ENCODE assay signal across 25 cellular contexts in genomic region chr11:64714664-64715063, GRCh38. TPM values are rescaled to one million over a fixed set of nuclear protein-coding genes. Genes with fewer than 3 reads are reported as not detected.
A peak's percentile ranks its signal among the peaks of the same experiment; 100 is the strongest.
DNase-seq lines count a peak whose midpoint lies in the region; ATAC-seq and TF ChIP-seq lines count a peak whose summit lies in the region.
"Had no signal": no experiment of that assay in that cellular context is flagged by ENCODE, and none has a peak within 500 bp of the region (broad histone marks: within the 10 kb centered on the region; RNA-seq: fewer than 3 reads in every experiment).

No MANE protein-coding gene starts in this region.

- peaks cover 0 to 25% (median 8%) of the 10 kb centered on the region in 4 donors for H3K4me1 Mint-ChIP-seq in CD4-positive, CD25-positive, alpha-beta regulatory T cell
- H3K4me1 Mint-ChIP-seq in chondrocyte (ENCODE audit: low read depth) (peaks cover 11% of the 10 kb centered on the region), neural crest cell (peaks cover 12% of the 10 kb centered on the region)

- H3K9me3 ChIP-seq in CD4-positive, CD25-positive, alpha-beta regulatory T cell (ENCODE audit: control insufficient read depth in 2 of 2, low read length in 2 of 2): no peaks in the 10 kb centered on the region
- H3K9me3 ChIP-seq: left lung, pancreas, Peyer's patch, testis had no signal

- no peak for DNase-seq in CD4-positive, CD25-positive, alpha-beta regulatory T cell
- peak; percentile 35 to 62 for DNase-seq in NCI-H526 (lab: John Stamatoyannopoulos, UW)
- peak; percentile 43 for DNase-seq in chondrocyte (ENCODE audit: low spot score)
- no peak for DNase-seq in neural crest cell (ENCODE audit: low read depth, low spot score)
- no peak for DNase-seq in DMS114 treated with DMSO at 0.1 percent for 48 hours (lab: John Stamatoyannopoulos, UW; ENCODE audit: unreplicated experiment)
- DNase-seq in activated naive CD4-positive, alpha-beta T cell treated with anti-CD3 and anti-CD28 coated beads, Interleukin-2, amount 50 U/mL, for 16 hours: no peak
- DNase-seq: activated CD4-positive, alpha-beta T cell treated with anti-CD3 and anti-CD28 coated beads for 4 hours; activated CD8-positive, alpha-beta T cell treated with anti-CD3 and anti-CD28 coated beads, Interleukin-2, amount 10 ng/mL, durations not matched to agents 7 days and 5 days; activated gamma-delta T cell; AML-193; HCEC 1CT; left lung; MV-4-11; NCI-H1436 treated with DMSO at 0.1 percent for 48 hours; NCI-H345; NCI-H748 treated with DMSO at 0.1 percent for 48 hours; pancreas; Peyer's patch; SHP77; stimulated activated naive CD4-positive, alpha-beta T cell treated with Interleukin-2 at 50 U/mL for 16 hours; testis had no signal

- no peak for ATAC-seq in CD4-positive, CD25-positive, alpha-beta regulatory T cell (ENCODE audit: low read depth in 2 of 2)
- no peak for ATAC-seq in GM21381 (IDR thresholded peaks at IDR 0.05; ENCODE audit: unreplicated experiment)
- ATAC-seq: activated CD8-positive, alpha-beta T cell treated with anti-CD3 and anti-CD28 coated beads, Interleukin-2, amount 10 ng/mL, durations not matched to agents 7 days and 5 days; esophagus mucosa; left lung; pancreas had no signal

- no peak overlapping the region for H3K27ac Mint-ChIP-seq in CD4-positive, CD25-positive, alpha-beta regulatory T cell
- H3K27ac Mint-ChIP-seq in chondrocyte (ENCODE audit: unreplicated experiment) (no peak overlapping the region), neural crest cell (ENCODE audit: unreplicated experiment) (no peak overlapping the region)
- H3K27ac Mint-ChIP-seq: activated CD8-positive, alpha-beta T cell treated with anti-CD3 and anti-CD28 coated beads, Interleukin-2, amount 10 ng/mL, durations not matched to agents 7 days and 5 days had no signal

- H3K27me3 Mint-ChIP-seq in CD4-positive, CD25-positive, alpha-beta regulatory T cell: peaks cover 82% of the 10 kb centered on the region
- peaks cover 63% of the 10 kb centered on the region for H3K27me3 Mint-ChIP-seq in chondrocyte (ENCODE audit: low read depth)
- H3K27me3 Mint-ChIP-seq in neural crest cell (ENCODE audit: low read depth): peaks cover 89% of the 10 kb centered on the region

- no peak overlapping the region for H3K27ac ChIP-seq in CD4-positive, CD25-positive, alpha-beta regulatory T cell (ENCODE audit: insufficient read depth, low read length, poor library complexity, severe bottlenecking)
- H3K27ac ChIP-seq: left lung, pancreas, Peyer's patch, skin epidermis, testis had no signal

- H3K4me3 Mint-ChIP-seq in CD4-positive, CD25-positive, alpha-beta regulatory T cell: peak overlapping the region in 3 of 4 donors; percentile 54 to 76 (median 75)
- H3K4me3 Mint-ChIP-seq in chondrocyte (ENCODE audit: unreplicated experiment) (no peak overlapping the region), neural crest cell (peak overlapping the region; percentile 41)
- H3K4me3 Mint-ChIP-seq: activated CD8-positive, alpha-beta T cell treated with anti-CD3 and anti-CD28 coated beads, Interleukin-2, amount 10 ng/mL, durations not matched to agents 7 days and 5 days had no signal

- H3K4me1 ChIP-seq in CD4-positive, CD25-positive, alpha-beta regulatory T cell (ENCODE audit: control insufficient read depth, insufficient read depth, low read length, poor library complexity, severe bottlenecking): peaks cover 17% of the 10 kb centered on the region
- H3K4me1 ChIP-seq: pancreas, testis had no signal

- H3K4me3 ChIP-seq in CD4-positive, CD25-positive, alpha-beta regulatory T cell (ENCODE audit: low read depth, low read length): no peak overlapping the region
- H3K4me3 ChIP-seq: left lung, pancreas, Peyer's patch, skin epidermis, testis had no signal

- no peaks in the 10 kb centered on the region for H3K36me3 ChIP-seq in CD4-positive, CD25-positive, alpha-beta regulatory T cell (ENCODE audit: control insufficient read depth, insufficient read depth, low read length)
- H3K36me3 ChIP-seq: left lung, pancreas, Peyer's patch had no signal

- peaks cover 0 to 2% (median 0%) of the 10 kb centered on the region in 7 donors for H3K9me3 Mint-ChIP-seq in CD4-positive, CD25-positive, alpha-beta regulatory T cell
- H3K9me3 Mint-ChIP-seq in chondrocyte (ENCODE audit: low read depth): no peaks in the 10 kb centered on the region
- H3K9me3 Mint-ChIP-seq in neural crest cell: no peaks in the 10 kb centered on the region

- no peaks in the 10 kb centered on the region for H3K36me3 Mint-ChIP-seq in CD4-positive, CD25-positive, alpha-beta regulatory T cell
- H3K36me3 Mint-ChIP-seq in chondrocyte (ENCODE audit: low read depth): no peaks in the 10 kb centered on the region
- H3K36me3 Mint-ChIP-seq in neural crest cell (ENCODE audit: low read depth): no peaks in the 10 kb centered on the region

- TF ChIP-seq CTCF in chondrocyte (IDR thresholded peaks at IDR 0.05) (no peak), neural crest cell (conservative IDR thresholded peaks at IDR 0.05) (no peak)

- peaks cover 16% of the 10 kb centered on the region for H3K27me3 ChIP-seq in CD4-positive, CD25-positive, alpha-beta regulatory T cell (ENCODE audit: control insufficient read depth, insufficient read depth, low read length)
- H3K27me3 ChIP-seq: testis had no signal

RNA-seq across cellular contexts. Expression of gene NRXN2, which starts 8.3 kb away (rescaled TPM):
- total RNA-seq in CD4-positive, CD25-positive, alpha-beta regulatory T cell: 0.42 TPM
- polyA plus RNA-seq in CD4-positive, CD25-positive, alpha-beta regulatory T cell: not detected
- total RNA-seq in chondrocyte: 1.1 to 3.0 TPM (median 1.8 TPM) in 3 replicates
- 8.5 and 10.0 TPM in 2 replicates for total RNA-seq in neural crest cell
- total RNA-seq: dermis microvascular lymphatic vessel endothelial cell had no signal

RNA-seq across cellular contexts. Expression of gene RASGRP2, which starts 29.3 kb away (rescaled TPM):
- total RNA-seq in CD4-positive, CD25-positive, alpha-beta regulatory T cell: 570 TPM
- 100 to 1,000 TPM; 140 to 170 (median 157) TPM for polyA plus RNA-seq in CD4-positive, CD25-positive, alpha-beta regulatory T cell
- total RNA-seq in chondrocyte (4.7 to 11.4 TPM (median 10.1 TPM) in 3 replicates), neural crest cell (0.93 and 1.5 TPM in 2 replicates)

RNA-seq across cellular contexts. Expression of gene PYGM, which starts 45.1 kb away (rescaled TPM):
- total RNA-seq in CD4-positive, CD25-positive, alpha-beta regulatory T cell: 10.9 TPM
- under 1 TPM in 2 of 4 donors, not detected in 2; 0.17 to 0.43 TPM for polyA plus RNA-seq in CD4-positive, CD25-positive, alpha-beta regulatory T cell
- 0.65 to 1.6 TPM (median 1.2 TPM) in 3 replicates for total RNA-seq in chondrocyte
- 1.2 TPM in 2 replicates for total RNA-seq in neural crest cell

Comparison
In these comparisons a context has a peak if more than half of its experiments do, and no peak if none do; other contexts are left out.
1. DNase-seq: peak in NCI-H526 (2 of 2) and chondrocyte (single experiment); none in CD4-positive, CD25-positive, alpha-beta regulatory T cell (0 of 3), neural crest cell (single experiment), DMS114 treated with DMSO at 0.1 percent for 48 hours (single experiment) and activated naive CD4-positive, alpha-beta T cell treated with anti-CD3 and anti-CD28 coated beads, Interleukin-2, amount 50 U/mL, for 16 hours (single experiment).
2. RNA of gene RASGRP2, which starts 29.3 kb away (total RNA-seq): 570 TPM in CD4-positive, CD25-positive, alpha-beta regulatory T cell (single experiment); 4.7 to 11.4 TPM in chondrocyte and 0.93 to 1.5 TPM in neural crest cell; every median in the first group is over 10 times any median in the second.